25 cellular contexts compared by ENCODE assay signal in the genomic region with DNA sequence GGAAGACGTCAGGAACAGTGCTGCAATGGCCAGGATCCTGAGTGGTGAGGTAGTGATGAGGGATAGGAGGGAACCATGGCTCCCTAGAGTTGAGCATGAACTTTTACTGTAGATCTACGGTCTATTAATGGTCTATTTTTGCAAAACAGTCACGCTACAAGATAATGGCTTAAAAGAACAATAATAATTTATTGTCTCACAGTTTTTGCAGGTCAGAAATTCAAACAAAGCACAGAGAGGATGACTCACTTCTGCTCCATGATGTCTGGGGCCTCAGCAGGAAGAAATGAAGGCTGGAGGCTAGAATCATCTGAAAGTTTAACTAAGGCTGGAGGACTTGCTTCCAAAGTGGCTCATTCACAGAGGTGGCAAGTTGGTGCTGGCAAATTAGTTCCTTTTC.
"Had no signal": no experiment of that assay in that cellular context is flagged by ENCODE, and none has a peak within 500 bp of the region (broad histone marks: within the 10 kb centered on the region; RNA-seq: fewer than 3 reads in every experiment).

No MANE protein-coding gene starts in this region.

- H3K27ac Mint-ChIP-seq: activated CD4-positive, alpha-beta T cell treated with anti-CD3 and anti-CD28 coated beads, Interleukin-2, amount 10 ng/mL, durations not matched to agents 7 days and 5 days; activated CD8-positive, alpha-beta T cell treated with anti-CD3 and anti-CD28 coated beads for 36 hours; activated naive CD8-positive, alpha-beta T cell treated with anti-CD3 and anti-CD28 coated beads, Interleukin-2, amount 50 U/mL, for 24 hours; activated T-helper 1 cell treated with anti-CD3 and anti-CD28 coated beads, Interleukin-12 subunit alpha, Interleukin-12 subunit beta, Interleukin-2, Interleukin-4 antibody, amounts not matched to agents 30 ng/mL and 10 ng/mL and 1 ng/mL, durations not matched to agents 14 hours and 24 hours and 36 hours; effector memory CD8-positive, alpha-beta T cell; naive B cell; stimulated activated naive B cell treated with anti-CD40 and anti-IgM and Interleukin-4, amounts not matched to agents 10 μg/mL and 1 μg/mL and 100 μg/mL, for 72 hours had no signal

- H3K27me3 ChIP-seq: brain microvascular endothelial cell, esophagus squamous epithelium, foreskin keratinocyte, sigmoid colon, transverse colon had no signal

- H3K27ac ChIP-seq: brain microvascular endothelial cell, esophagus squamous epithelium, foreskin keratinocyte, lower lobe of right lung, sigmoid colon, transverse colon, WERI-Rb-1 had no signal

- H3K4me3 Mint-ChIP-seq: activated CD4-positive, alpha-beta T cell treated with anti-CD3 and anti-CD28 coated beads, Interleukin-2, amount 10 ng/mL, durations not matched to agents 7 days and 5 days; activated CD8-positive, alpha-beta T cell treated with anti-CD3 and anti-CD28 coated beads for 36 hours; activated naive CD8-positive, alpha-beta T cell treated with anti-CD3 and anti-CD28 coated beads, Interleukin-2, amount 50 U/mL, for 24 hours; activated T-helper 1 cell treated with anti-CD3 and anti-CD28 coated beads, Interleukin-12 subunit alpha, Interleukin-12 subunit beta, Interleukin-2, Interleukin-4 antibody, amounts not matched to agents 30 ng/mL and 10 ng/mL and 1 ng/mL, durations not matched to agents 14 hours and 24 hours and 36 hours; effector memory CD8-positive, alpha-beta T cell; naive B cell; neural crest cell; stimulated activated naive B cell treated with anti-CD40 and anti-IgM and Interleukin-4, amounts not matched to agents 10 μg/mL and 1 μg/mL and 100 μg/mL, for 72 hours had no signal

- H3K4me3 ChIP-seq: esophagus squamous epithelium, lower lobe of right lung, sigmoid colon, transverse colon had no signal

- H3K4me1 ChIP-seq: esophagus squamous epithelium, foreskin keratinocyte, lower lobe of right lung, transverse colon had no signal

- H3K36me3 Mint-ChIP-seq: naive B cell; stimulated activated naive B cell treated with anti-CD40 and anti-IgM and Interleukin-4, amounts not matched to agents 10 μg/mL and 1 μg/mL and 100 μg/mL, for 72 hours had no signal

- DNase-seq: activated CD4-positive, alpha-beta T cell treated with anti-CD3 and anti-CD28 coated beads, Interleukin-2, amount 10 ng/mL, durations not matched to agents 7 days and 5 days; activated CD4-positive, CD25-positive, alpha-beta regulatory T cell treated with anti-CD3 and anti-CD28 coated beads, Interleukin-2, amount 50 U/mL, for 72 hours; activated CD8-positive, alpha-beta T cell treated with anti-CD3 and anti-CD28 coated beads for 36 hours; activated gamma-delta T cell; activated naive CD4-positive, alpha-beta T cell treated with anti-CD3 and anti-CD28 coated beads, Interleukin-2, amount 50 U/mL, for 16 hours; activated naive CD8-positive, alpha-beta T cell treated with anti-CD3 and anti-CD28 coated beads, Interleukin-2, amount 50 U/mL, for 24 hours; brain microvascular endothelial cell; central memory CD4-positive, alpha-beta T cell; dermis blood vessel endothelial cell; effector memory CD8-positive, alpha-beta T cell; esophagus squamous epithelium; lower lobe of right lung; naive B cell; sigmoid colon; stimulated activated CD4-positive, alpha-beta T cell treated with anti-CD3 and anti-CD28 coated beads, Interleukin-2, amount 100 ng/mL, for 48 hours; stimulated activated CD8-positive, alpha-beta memory T cell treated with anti-CD3 and anti-CD28 coated beads, Interleukin-4, amount 100 ng/mL, for 48 hours; stimulated activated naive B cell treated with anti-CD40 and anti-IgM and Interleukin-4, amounts not matched to agents 10 μg/mL and 1 μg/mL and 100 μg/mL, for 72 hours; transverse colon; WERI-Rb-1 had no signal

- FAIRE-seq: endothelial cell of umbilical vein, TTC549, urothelium cell line had no signal

- H3K27me3 Mint-ChIP-seq: activated CD4-positive, alpha-beta T cell treated with anti-CD3 and anti-CD28 coated beads, Interleukin-2, amount 10 ng/mL, durations not matched to agents 7 days and 5 days; activated CD8-positive, alpha-beta T cell treated with anti-CD3 and anti-CD28 coated beads for 36 hours; activated naive CD8-positive, alpha-beta T cell treated with anti-CD3 and anti-CD28 coated beads, Interleukin-2, amount 50 U/mL, for 24 hours; effector memory CD8-positive, alpha-beta T cell had no signal

- H3K9me3 ChIP-seq: esophagus squamous epithelium had no signal

- H3K36me3 ChIP-seq: brain microvascular endothelial cell, esophagus squamous epithelium, lower lobe of right lung, sigmoid colon, transverse colon, WERI-Rb-1 had no signal

- H3K4me1 Mint-ChIP-seq: activated CD4-positive, alpha-beta T cell treated with anti-CD3 and anti-CD28 coated beads, Interleukin-2, amount 10 ng/mL, durations not matched to agents 7 days and 5 days; activated naive CD8-positive, alpha-beta T cell treated with anti-CD3 and anti-CD28 coated beads, Interleukin-2, amount 50 U/mL, for 24 hours; naive B cell; neural crest cell; stimulated activated naive B cell treated with anti-CD40 and anti-IgM and Interleukin-4, amounts not matched to agents 10 μg/mL and 1 μg/mL and 100 μg/mL, for 72 hours had no signal
